ENCODE assay signal across 17 cellular contexts in the genomic region with DNA sequence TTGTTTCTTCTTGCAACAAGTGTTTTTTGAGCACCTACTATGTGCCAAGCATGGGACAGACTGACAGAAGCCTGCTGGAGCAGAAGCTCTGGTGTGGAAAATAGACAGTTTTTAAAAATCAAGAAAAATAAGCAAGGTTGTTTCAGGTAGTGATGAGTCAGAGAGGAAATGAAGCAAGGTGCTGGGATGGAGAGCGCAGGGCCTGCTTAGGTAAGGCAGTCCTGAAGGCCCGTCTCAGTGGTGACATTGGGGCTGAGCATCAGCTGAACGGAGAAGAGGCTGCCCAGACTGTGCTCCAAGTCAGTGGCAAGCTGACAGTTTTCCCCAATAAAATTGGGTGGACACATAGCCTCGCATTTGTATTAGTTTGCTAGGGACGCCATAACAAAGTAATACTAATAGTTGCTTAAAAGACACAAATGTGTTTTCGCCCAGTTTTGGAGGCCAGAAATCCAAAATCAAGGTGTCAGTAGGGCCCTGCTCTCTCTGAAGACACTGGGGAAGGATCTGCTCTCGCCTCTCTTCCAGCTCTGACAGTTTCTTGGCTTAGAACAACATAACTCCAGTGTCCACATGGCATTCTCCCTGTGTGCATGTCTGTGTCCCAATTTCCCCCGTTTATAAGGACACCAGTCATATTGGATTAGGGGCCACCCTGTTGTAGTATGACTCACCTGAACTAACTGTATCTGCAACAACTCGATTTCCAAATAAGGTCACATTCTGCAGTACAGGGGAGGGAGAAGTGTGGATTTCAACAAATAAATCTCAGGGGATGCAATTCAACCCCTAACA.
DNase-seq lines count a peak whose midpoint lies in the region; ATAC-seq lines count a peak whose summit lies in the region.
"Had no signal": no experiment of that assay in that cellular context is flagged by ENCODE, and none has a peak within 500 bp of the region (broad histone marks: within the 10 kb centered on the region; RNA-seq: fewer than 3 reads in every experiment).

No MANE protein-coding gene starts in this region.

- ATAC-seq in HG03520 (IDR thresholded peaks at IDR 0.05; ENCODE audit: unreplicated experiment) = no peak
- ATAC-seq: activated CD8-positive, alpha-beta T cell treated with anti-CD3 and anti-CD28 coated beads, Interleukin-2, amount 10 ng/mL, durations not matched to agents 7 days and 5 days; activated T-cell treated with anti-CD3 and anti-CD28 coated beads, Interleukin-2, amount 50 U/mL, for 72 hours; esophagus mucosa had no signal

- peak; percentile 61 for DNase-seq in EH (ENCODE audit: low read depth)
- peak; percentile 52 for DNase-seq in LHCN-M2 (ENCODE audit: low read depth)
- peak; percentile 41 for DNase-seq in amniotic epithelial cell (ENCODE audit: low read depth)
- peak; percentile 39 for DNase-seq in myocyte (ENCODE audit: low read depth)
- DNase-seq in AG08395 (ENCODE audit: low spot score) = no peak
- DNase-seq in amniotic stem cell (lab: John Stamatoyannopoulos, UW) = no peak
- no peak for DNase-seq in OCI-M1 (lab: John Stamatoyannopoulos, UW)
- DNase-seq: activated B cell treated with CpG ODN at 0.5 μM for 24 hours; activated CD8-positive, alpha-beta T cell treated with anti-CD3 and anti-CD28 coated beads, Interleukin-2, amount 10 ng/mL, durations not matched to agents 7 days and 5 days; activated naive CD8-positive, alpha-beta T cell treated with anti-CD3 and anti-CD28 coated beads, Interleukin-2, amount 10 ng/mL, durations not matched to agents 7 days and 5 days; activated T-cell treated with anti-CD3 and anti-CD28 coated beads, Interleukin-2, amount 50 U/mL, for 72 hours; KBM-7; NCI-H1048; stimulated activated CD4-positive, alpha-beta T cell treated with anti-CD3 and anti-CD28 coated beads, Interleukin-4, amount 100 ng/mL, for 1 hour; T-helper 2 cell had no signal

Comparison
In these comparisons a context has a peak if more than half of its experiments do, and no peak if none do; other contexts are left out.
1. DNase-seq: peak in EH (single experiment), LHCN-M2 (single experiment), amniotic epithelial cell (single experiment) and myocyte (single experiment); none in AG08395 (single experiment), amniotic stem cell (single experiment) and OCI-M1 (single experiment).